Comparison of ENCODE assay signal across 9 cellular contexts in the genomic region with DNA sequence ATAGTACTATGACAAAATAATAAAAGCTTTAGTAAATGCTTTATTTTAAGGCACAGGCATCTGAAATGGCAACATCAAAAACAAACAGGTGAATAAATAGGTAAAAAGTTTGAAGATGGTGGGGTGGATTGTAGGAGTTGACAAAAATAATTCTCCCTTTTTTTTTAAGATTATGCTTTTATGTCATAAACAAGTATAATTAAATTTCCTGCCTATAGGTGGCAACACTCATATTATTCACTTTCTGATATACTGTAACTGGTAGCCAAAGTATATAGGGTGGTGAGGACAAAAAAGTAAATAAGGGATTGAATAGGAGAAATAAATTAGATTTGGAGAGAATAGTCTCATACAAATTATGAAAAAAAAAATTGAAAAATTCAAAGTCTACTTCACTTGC.
DNase-seq lines count a peak whose midpoint lies in the region; ATAC-seq and TF ChIP-seq lines count a peak whose summit lies in the region.
"Had no signal": no experiment of that assay in that cellular context is flagged by ENCODE, and none has a peak within 500 bp of the region (broad histone marks: within the 10 kb centered on the region; RNA-seq: fewer than 3 reads in every experiment).

No MANE protein-coding gene starts in this region.

- H3K4me1 ChIP-seq in heart left ventricle (no peaks in the 10 kb centered on the region), right atrium auricular region (no peaks in the 10 kb centered on the region)

- ATAC-seq in heart left ventricle: no peak
- peak; percentile 33 to 42 for ATAC-seq in stimulated activated naive B cell treated with anti-CD40 and anti-IgM and Interleukin-4, amounts not matched to agents 10 μg/mL and 1 μg/mL and 100 μg/mL, for 72 hours (replicated peaks)
- no peak for ATAC-seq in HG02973 (IDR thresholded peaks at IDR 0.05; ENCODE audit: unreplicated experiment)
- no peak for ATAC-seq in HG03108 (IDR thresholded peaks at IDR 0.05; ENCODE audit: unreplicated experiment)
- no peak for ATAC-seq in HG02610 (IDR thresholded peaks at IDR 0.05; ENCODE audit: unreplicated experiment)

- no peaks in the 10 kb centered on the region for H3K27me3 Mint-ChIP-seq in stimulated activated naive B cell treated with anti-CD40 and anti-IgM and Interleukin-4, amounts not matched to agents 10 μg/mL and 1 μg/mL and 100 μg/mL, for 72 hours
- H3K27me3 Mint-ChIP-seq: IgD-negative memory B cell had no signal

- H3K36me3 ChIP-seq in heart left ventricle (peaks cover 0 to 5% (median 0%) of the 10 kb centered on the region in 9 donors), right atrium auricular region (no peaks in the 10 kb centered on the region)

- no peak overlapping the region for H3K27ac Mint-ChIP-seq in stimulated activated naive B cell treated with anti-CD40 and anti-IgM and Interleukin-4, amounts not matched to agents 10 μg/mL and 1 μg/mL and 100 μg/mL, for 72 hours
- H3K27ac Mint-ChIP-seq: IgD-negative memory B cell had no signal

- no peak for TF ChIP-seq POLR2A in heart left ventricle (IDR thresholded peaks at IDR 0.05)

- H3K27ac ChIP-seq in heart left ventricle (no peak overlapping the region), right atrium auricular region (no peak overlapping the region)

- no peaks in the 10 kb centered on the region for H3K9me3 Mint-ChIP-seq in stimulated activated naive B cell treated with anti-CD40 and anti-IgM and Interleukin-4, amounts not matched to agents 10 μg/mL and 1 μg/mL and 100 μg/mL, for 72 hours
- H3K9me3 Mint-ChIP-seq: IgD-negative memory B cell had no signal

- H3K27me3 ChIP-seq in heart left ventricle (no peaks in the 10 kb centered on the region), right atrium auricular region (no peaks in the 10 kb centered on the region)

- TF ChIP-seq CTCF in heart left ventricle (IDR thresholded peaks at IDR 0.05) (peak in 7 of 12 donors; percentile 13 to 37 (median 22)), right atrium auricular region (IDR thresholded peaks at IDR 0.05) (peak in 1 of 2 donors; percentile 38)

- H3K4me3 Mint-ChIP-seq in stimulated activated naive B cell treated with anti-CD40 and anti-IgM and Interleukin-4, amounts not matched to agents 10 μg/mL and 1 μg/mL and 100 μg/mL, for 72 hours: no peak overlapping the region
- H3K4me3 Mint-ChIP-seq: IgD-negative memory B cell had no signal

- peaks cover 6 to 8% of the 10 kb centered on the region in 2 donors for H3K36me3 Mint-ChIP-seq in stimulated activated naive B cell treated with anti-CD40 and anti-IgM and Interleukin-4, amounts not matched to agents 10 μg/mL and 1 μg/mL and 100 μg/mL, for 72 hours
- H3K36me3 Mint-ChIP-seq: IgD-negative memory B cell had no signal

- H3K4me1 Mint-ChIP-seq in stimulated activated naive B cell treated with anti-CD40 and anti-IgM and Interleukin-4, amounts not matched to agents 10 μg/mL and 1 μg/mL and 100 μg/mL, for 72 hours: peaks cover 6 to 12% of the 10 kb centered on the region in 2 donors

- intact Hi-C loops in heart left ventricle (cut with DNase I): loop anchor here in 4 of 10 donors (2.0 to 5.0 kb wide), 3 partner anchors 233 to 341 kb away; no protein-coding TSS in a partner anchor

- H3K9me3 ChIP-seq in heart left ventricle (no peaks in the 10 kb centered on the region), right atrium auricular region (no peaks in the 10 kb centered on the region)

- H3K4me3 ChIP-seq in heart left ventricle (no peak overlapping the region), right atrium auricular region (no peak overlapping the region)

- DNase-seq in heart left ventricle: no peak
- DNase-seq in right atrium auricular region (ENCODE audit: low spot score): no peak
- peak; percentile 52 for DNase-seq in NCI-H1694 treated with DMSO at 0.1 percent for 48 hours (lab: John Stamatoyannopoulos, UW)
- DNase-seq in dermis blood vessel endothelial cell: peak; percentile 36
- DNase-seq in stimulated activated naive B cell treated with anti-CD40 and anti-IgM and Interleukin-4, amounts not matched to agents 10 μg/mL and 1 μg/mL and 100 μg/mL, for 72 hours: no peak

Comparison
In these comparisons a context has a peak if more than half of its experiments do, and no peak if none do; other contexts are left out.
1. ATAC-seq: peak in stimulated activated naive B cell treated with anti-CD40 and anti-IgM and Interleukin-4, amounts not matched to agents 10 μg/mL and 1 μg/mL and 100 μg/mL, for 72 hours (2 of 2); none in heart left ventricle (0 of 4), HG02973 (single experiment), HG03108 (single experiment) and HG02610 (single experiment).
2. DNase-seq: peak in NCI-H1694 treated with DMSO at 0.1 percent for 48 hours (single experiment) and dermis blood vessel endothelial cell (single experiment); none in heart left ventricle (0 of 5), right atrium auricular region (single experiment) and stimulated activated naive B cell treated with anti-CD40 and anti-IgM and Interleukin-4, amounts not matched to agents 10 μg/mL and 1 μg/mL and 100 μg/mL, for 72 hours (single experiment).